1 cellular context compared by ENCODE assay signal in the genomic region with DNA sequence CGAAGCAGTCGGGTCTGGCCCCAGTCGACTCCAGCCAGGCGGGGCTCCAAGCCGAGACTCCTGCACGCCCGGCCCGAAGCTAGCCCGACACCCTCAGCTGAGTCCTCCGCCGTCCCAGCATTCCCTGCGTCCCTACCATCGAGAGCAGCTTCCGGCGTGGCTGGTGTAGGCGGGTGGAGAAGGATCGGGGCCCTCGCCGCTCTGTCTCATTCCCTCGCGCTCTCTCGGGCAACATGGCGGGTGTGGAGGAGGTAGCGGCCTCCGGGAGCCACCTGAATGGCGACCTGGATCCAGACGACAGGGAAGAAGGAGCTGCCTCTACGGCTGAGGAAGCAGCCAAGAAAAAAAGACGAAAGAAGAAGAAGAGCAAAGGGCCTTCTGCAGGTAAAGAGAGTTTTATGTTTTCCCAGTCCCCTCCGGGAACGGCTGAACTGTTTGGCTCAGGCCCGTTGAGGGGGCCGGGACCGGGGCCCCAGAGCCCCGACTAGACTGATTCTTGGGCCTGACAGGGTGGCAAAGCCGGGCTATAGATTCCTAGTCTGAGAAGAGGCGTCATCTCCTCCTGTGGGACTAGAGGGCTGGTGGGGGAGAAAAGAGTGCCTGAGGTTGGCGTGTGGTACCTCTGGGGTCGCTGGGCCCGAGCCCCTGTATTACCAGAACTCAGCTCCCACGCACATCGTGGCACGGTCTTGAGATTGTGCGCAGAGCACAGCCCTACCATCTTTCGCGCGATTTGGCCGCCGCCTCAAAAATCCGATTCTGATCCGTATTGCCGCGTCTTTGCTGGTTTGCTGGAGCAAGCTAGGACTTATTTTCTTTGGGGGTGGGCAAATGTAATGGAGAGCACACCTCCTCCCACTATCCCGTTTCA.
TF ChIP-seq lines count a peak whose summit lies in the region.

A gene (plus strand): TSS at position 206 of the 871 bp plus-strand sequence. CDS start 28 bp downstream, at position 234.

TF ChIP-seq in GM12878, 131 proteins besides CTCF, POLR2A, EP300 and RAD21 (continued from another document):
- TF ChIP-seq, protein P1, sequence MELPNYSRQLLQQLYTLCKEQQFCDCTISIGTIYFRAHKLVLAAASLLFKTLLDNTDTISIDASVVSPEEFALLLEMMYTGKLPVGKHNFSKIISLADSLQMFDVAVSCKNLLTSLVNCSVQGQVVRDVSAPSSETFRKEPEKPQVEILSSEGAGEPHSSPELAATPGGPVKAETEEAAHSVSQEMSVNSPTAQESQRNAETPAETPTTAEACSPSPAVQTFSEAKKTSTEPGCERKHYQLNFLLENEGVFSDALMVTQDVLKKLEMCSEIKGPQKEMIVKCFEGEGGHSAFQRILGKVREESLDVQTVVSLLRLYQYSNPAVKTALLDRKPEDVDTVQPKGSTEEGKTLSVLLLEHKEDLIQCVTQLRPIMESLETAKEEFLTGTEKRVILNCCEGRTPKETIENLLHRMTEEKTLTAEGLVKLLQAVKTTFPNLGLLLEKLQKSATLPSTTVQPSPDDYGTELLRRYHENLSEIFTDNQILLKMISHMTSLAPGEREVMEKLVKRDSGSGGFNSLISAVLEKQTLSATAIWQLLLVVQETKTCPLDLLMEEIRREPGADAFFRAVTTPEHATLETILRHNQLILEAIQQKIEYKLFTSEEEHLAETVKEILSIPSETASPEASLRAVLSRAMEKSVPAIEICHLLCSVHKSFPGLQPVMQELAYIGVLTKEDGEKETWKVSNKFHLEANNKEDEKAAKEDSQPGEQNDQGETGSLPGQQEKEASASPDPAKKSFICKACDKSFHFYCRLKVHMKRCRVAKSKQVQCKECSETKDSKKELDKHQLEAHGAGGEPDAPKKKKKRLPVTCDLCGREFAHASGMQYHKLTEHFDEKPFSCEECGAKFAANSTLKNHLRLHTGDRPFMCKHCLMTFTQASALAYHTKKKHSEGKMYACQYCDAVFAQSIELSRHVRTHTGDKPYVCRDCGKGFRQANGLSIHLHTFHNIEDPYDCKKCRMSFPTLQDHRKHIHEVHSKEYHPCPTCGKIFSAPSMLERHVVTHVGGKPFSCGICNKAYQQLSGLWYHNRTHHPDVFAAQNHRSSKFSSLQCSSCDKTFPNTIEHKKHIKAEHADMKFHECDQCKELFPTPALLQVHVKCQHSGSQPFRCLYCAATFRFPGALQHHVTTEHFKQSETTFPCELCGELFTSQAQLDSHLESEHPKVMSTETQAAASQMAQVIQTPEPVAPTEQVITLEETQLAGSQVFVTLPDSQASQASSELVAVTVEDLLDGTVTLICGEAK (IDR thresholded peaks at IDR 0.05; ENCODE audit: borderline replicate concordance): peak; percentile 75; the same call in 1 of the 2 replicates
- TF ChIP-seq, protein P2, sequence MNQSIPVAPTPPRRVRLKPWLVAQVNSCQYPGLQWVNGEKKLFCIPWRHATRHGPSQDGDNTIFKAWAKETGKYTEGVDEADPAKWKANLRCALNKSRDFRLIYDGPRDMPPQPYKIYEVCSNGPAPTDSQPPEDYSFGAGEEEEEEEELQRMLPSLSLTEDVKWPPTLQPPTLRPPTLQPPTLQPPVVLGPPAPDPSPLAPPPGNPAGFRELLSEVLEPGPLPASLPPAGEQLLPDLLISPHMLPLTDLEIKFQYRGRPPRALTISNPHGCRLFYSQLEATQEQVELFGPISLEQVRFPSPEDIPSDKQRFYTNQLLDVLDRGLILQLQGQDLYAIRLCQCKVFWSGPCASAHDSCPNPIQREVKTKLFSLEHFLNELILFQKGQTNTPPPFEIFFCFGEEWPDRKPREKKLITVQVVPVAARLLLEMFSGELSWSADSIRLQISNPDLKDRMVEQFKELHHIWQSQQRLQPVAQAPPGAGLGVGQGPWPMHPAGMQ (IDR thresholded peaks at IDR 0.05; ENCODE audit: borderline replicate concordance): no peak
- peak; percentile 68 for TF ChIP-seq CREM (IDR thresholded peaks at IDR 0.05; ENCODE audit: low read depth)
- TF ChIP-seq MEF2A (IDR thresholded peaks at IDR 0.05; ENCODE audit: insufficient read depth, low read depth, low read length): 0 out of 2 replicates have a peak, but pooled peaks have one; percentile 22
- no peak for TF ChIP-seq SUZ12 (IDR thresholded peaks at IDR 0.05; ENCODE audit: unreplicated experiment)
- peak; percentile 44; the same call in 1 of the 2 replicates for TF ChIP-seq CHD2 (IDR thresholded peaks at IDR 0.05; ENCODE audit: borderline replicate concordance, low read depth, low read length)
- TF ChIP-seq ZNF622 (IDR thresholded peaks at IDR 0.05): no peak
- TF ChIP-seq HCFC1 (IDR thresholded peaks at IDR 0.05; ENCODE audit: low read length): peak; percentile 69
- TF ChIP-seq IKZF1 (conservative IDR thresholded peaks at IDR 0.05): peak; percentile 80
- TF ChIP-seq MTA3 (IDR thresholded peaks at IDR 0.05; ENCODE audit: borderline replicate concordance, low read length): no peak
- TF ChIP-seq KAT2A (conservative IDR thresholded peaks at IDR 0.05; ENCODE audit: control insufficient read depth, low read depth, low read length): no peak
- no peak for TF ChIP-seq YBX1 (IDR thresholded peaks at IDR 0.05)
